27 cellular contexts compared by ENCODE assay signal in the genomic region with DNA sequence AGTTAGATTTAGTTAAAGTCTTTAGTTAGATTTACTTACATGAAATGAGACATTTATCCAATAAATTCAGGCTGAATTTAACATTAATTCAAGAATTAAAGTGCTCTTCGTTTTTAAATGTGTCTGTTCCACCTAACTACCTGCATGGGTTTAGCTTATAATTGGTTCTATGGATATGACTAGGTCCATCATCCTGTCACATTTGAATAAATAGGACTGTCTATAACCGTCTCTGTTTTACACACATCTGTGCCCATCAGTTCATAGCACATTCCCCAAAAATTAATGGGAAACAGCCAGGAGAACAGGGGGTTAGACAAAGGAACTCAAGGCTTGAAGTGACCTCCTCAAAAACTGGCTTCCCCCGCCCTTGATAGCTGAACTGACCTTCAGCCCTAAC.
"Had no signal": no experiment of that assay in that cellular context is flagged by ENCODE, and none has a peak within 500 bp of the region (broad histone marks: within the 10 kb centered on the region; RNA-seq: fewer than 3 reads in every experiment).

No MANE protein-coding gene starts in this region.

- DNase-seq: activated CD4-positive, alpha-beta memory T cell treated with anti-CD3 and anti-CD28 coated beads for 36 hours; activated CD4-positive, alpha-beta T cell treated with anti-CD3 and anti-CD28 coated beads for 48 hours; activated gamma-delta T cell treated with Interleukin-2 at 50 U/mL for 16 hours; activated naive CD4-positive, alpha-beta T cell treated with anti-CD3 and anti-CD28 coated beads, Interleukin-2, amount 50 U/mL, for 16 hours; activated naive CD8-positive, alpha-beta T cell treated with anti-CD3 and anti-CD28 coated beads, Interleukin-2, amount 50 U/mL, for 24 hours; activated T-cell treated with anti-CD3 and anti-CD28 coated beads, Interleukin-2, amount 50 U/mL, for 4 hours; amygdala; caudate nucleus; islet precursor cell; left ventricle myocardium inferior; right lobe of liver; stimulated activated CD4-positive, alpha-beta T cell treated with anti-CD3 and anti-CD28 coated beads, Interleukin-12 subunit alpha, Interleukin-12 subunit beta, amount 100 ng/mL, for 4 hours; stimulated activated CD4-positive, alpha-beta T cell treated with anti-CD3 and anti-CD28 coated beads, Interleukin-4, amount 100 ng/mL, for 24 hours; stomach; T1000; thyroid gland; upper lobe of right lung; WERI-Rb-1 had no signal

- H3K27me3 Mint-ChIP-seq: activated CD4-positive, alpha-beta memory T cell treated with anti-CD3 and anti-CD28 coated beads for 36 hours; activated naive CD8-positive, alpha-beta T cell treated with anti-CD3 and anti-CD28 coated beads, Interleukin-2, amount 50 U/mL, for 24 hours; activated T-helper 17 cell treated with anti-CD3 and anti-CD28 coated beads, Interleukin-2, amount 50 U/mL, for 72 hours had no signal

- H3K4me3 Mint-ChIP-seq: activated CD4-positive, alpha-beta memory T cell treated with anti-CD3 and anti-CD28 coated beads for 36 hours; activated naive CD8-positive, alpha-beta T cell treated with anti-CD3 and anti-CD28 coated beads, Interleukin-2, amount 50 U/mL, for 24 hours; activated T-cell treated with anti-CD3 and anti-CD28 coated beads, Interleukin-2, amount 50 U/mL, for 4 hours; activated T-helper 17 cell treated with anti-CD3 and anti-CD28 coated beads, Interleukin-2, amount 50 U/mL, for 72 hours; nephron; stimulated activated effector memory CD8-positive, alpha-beta T cell treated with anti-CD3 and anti-CD28 coated beads, Interleukin-12 subunit alpha, Interleukin-12 subunit beta, amount 100 ng/mL, for 72 hours had no signal

- FAIRE-seq: endothelial cell of umbilical vein had no signal

- H3K36me3 Mint-ChIP-seq: activated CD4-positive, alpha-beta memory T cell treated with anti-CD3 and anti-CD28 coated beads for 36 hours; stimulated activated effector memory CD8-positive, alpha-beta T cell treated with anti-CD3 and anti-CD28 coated beads, Interleukin-12 subunit alpha, Interleukin-12 subunit beta, amount 100 ng/mL, for 72 hours had no signal

- H3K4me1 Mint-ChIP-seq: nephron; stimulated activated effector memory CD8-positive, alpha-beta T cell treated with anti-CD3 and anti-CD28 coated beads, Interleukin-12 subunit alpha, Interleukin-12 subunit beta, amount 100 ng/mL, for 72 hours had no signal

- H3K9me3 Mint-ChIP-seq: activated CD4-positive, alpha-beta memory T cell treated with anti-CD3 and anti-CD28 coated beads for 36 hours; activated naive CD8-positive, alpha-beta T cell treated with anti-CD3 and anti-CD28 coated beads, Interleukin-2, amount 50 U/mL, for 24 hours; activated T-cell treated with anti-CD3 and anti-CD28 coated beads, Interleukin-2, amount 50 U/mL, for 4 hours; activated T-helper 17 cell treated with anti-CD3 and anti-CD28 coated beads, Interleukin-2, amount 50 U/mL, for 72 hours; nephron; stimulated activated effector memory CD8-positive, alpha-beta T cell treated with anti-CD3 and anti-CD28 coated beads, Interleukin-12 subunit alpha, Interleukin-12 subunit beta, amount 100 ng/mL, for 72 hours had no signal

- H3K79me2 ChIP-seq: hepatocyte had no signal

- H3K27ac Mint-ChIP-seq: activated CD4-positive, alpha-beta memory T cell treated with anti-CD3 and anti-CD28 coated beads for 36 hours; activated naive CD8-positive, alpha-beta T cell treated with anti-CD3 and anti-CD28 coated beads, Interleukin-2, amount 50 U/mL, for 24 hours; activated T-helper 17 cell treated with anti-CD3 and anti-CD28 coated beads, Interleukin-2, amount 50 U/mL, for 72 hours; nephron; stimulated activated effector memory CD8-positive, alpha-beta T cell treated with anti-CD3 and anti-CD28 coated beads, Interleukin-12 subunit alpha, Interleukin-12 subunit beta, amount 100 ng/mL, for 72 hours had no signal

- H3K4me3 ChIP-seq: gastroesophageal sphincter, hepatocyte, left ventricle myocardium inferior, lung, right lobe of liver, stomach, thyroid gland, upper lobe of right lung had no signal

- H3K4me2 ChIP-seq: hepatocyte had no signal

- H3K36me3 ChIP-seq: gastroesophageal sphincter, left ventricle myocardium inferior, neutrophil, right lobe of liver, stomach, thyroid gland, upper lobe of right lung, WERI-Rb-1 had no signal

- H3K9me3 ChIP-seq: gastroesophageal sphincter, left ventricle myocardium inferior, neutrophil, right lobe of liver, stomach, thyroid gland, upper lobe of right lung had no signal

- ATAC-seq: activated CD4-positive, CD25-positive, alpha-beta regulatory T cell treated with anti-CD3 and anti-CD28 coated beads, Interleukin-2, amount 50 U/mL, for 24 hours; activated naive CD8-positive, alpha-beta T cell treated with anti-CD3 and anti-CD28 coated beads, Interleukin-2, amount 50 U/mL, for 24 hours; activated T-cell treated with anti-CD3 and anti-CD28 coated beads, Interleukin-2, amount 50 U/mL, for 4 hours; activated T-helper 17 cell treated with anti-CD3 and anti-CD28 coated beads, Interleukin-2, amount 50 U/mL, for 72 hours; gastroesophageal sphincter; right lobe of liver; stimulated activated effector memory CD8-positive, alpha-beta T cell treated with anti-CD3 and anti-CD28 coated beads, Interleukin-12 subunit alpha, Interleukin-12 subunit beta, amount 100 ng/mL, for 72 hours; upper lobe of right lung had no signal

- H3K27ac ChIP-seq: gastroesophageal sphincter, hepatocyte, left ventricle myocardium inferior, neutrophil, right lobe of liver, stomach, thyroid gland, upper lobe of right lung, WERI-Rb-1 had no signal

- H3K27me3 ChIP-seq: gastroesophageal sphincter, hepatocyte, neutrophil, right lobe of liver, stomach, thyroid gland, upper lobe of right lung had no signal

- H2AFZ ChIP-seq: hepatocyte had no signal

- H3K4me1 ChIP-seq: gastroesophageal sphincter, left ventricle myocardium inferior, right lobe of liver, stomach, thyroid gland, upper lobe of right lung had no signal
